15 cellular contexts compared by ENCODE assay signal in the genomic region with DNA sequence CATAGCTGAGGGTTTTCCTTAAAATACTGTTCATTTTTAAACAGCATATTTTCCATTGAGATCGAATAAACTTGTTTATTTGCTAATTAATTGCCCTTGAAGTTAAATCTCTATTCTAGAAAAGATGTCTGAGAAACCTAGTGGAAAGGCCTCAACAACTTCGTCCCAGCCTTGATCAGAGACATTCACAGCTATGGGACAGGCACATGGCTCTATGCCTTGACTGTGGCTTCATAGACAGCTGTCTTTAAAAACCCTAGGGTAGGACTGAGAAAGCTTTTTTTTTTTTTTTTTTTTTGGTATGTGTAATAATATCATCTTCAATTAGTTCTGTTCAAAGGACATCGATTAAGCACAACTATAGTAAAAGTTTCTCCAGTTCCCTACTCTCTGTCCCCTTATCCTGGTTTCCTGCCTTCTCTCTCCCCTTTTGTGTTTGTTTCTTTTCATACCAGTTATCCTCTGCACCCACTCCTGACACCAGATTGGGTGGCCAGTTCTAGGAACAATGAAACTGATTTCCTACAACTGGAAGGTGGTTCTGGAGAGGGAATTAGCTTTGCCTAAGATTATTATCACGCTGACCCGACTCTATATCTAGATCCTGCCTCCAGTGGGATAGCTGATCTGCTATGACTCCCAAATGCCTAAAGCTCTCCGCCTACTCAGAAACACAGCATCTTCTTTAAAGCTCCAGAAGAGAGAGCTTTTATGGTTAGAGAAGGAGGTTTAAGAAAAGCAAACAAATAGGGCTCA. TPM values are rescaled to one million over a fixed set of nuclear protein-coding genes. Genes with fewer than 3 reads are reported as not detected.
A peak's percentile ranks its signal among the peaks of the same experiment; 100 is the strongest.
DNase-seq lines count a peak whose midpoint lies in the region; ATAC-seq and TF ChIP-seq lines count a peak whose summit lies in the region.
"Had no signal": no experiment of that assay in that cellular context is flagged by ENCODE, and none has a peak within 500 bp of the region (broad histone marks: within the 10 kb centered on the region; RNA-seq: fewer than 3 reads in every experiment).

No MANE protein-coding gene starts in this region.

- no peak for ATAC-seq in psoas muscle

- peaks cover 26% of the 10 kb centered on the region for H3K27me3 ChIP-seq in DOHH2 (ENCODE audit: control insufficient read depth, low read length)
- H3K27me3 ChIP-seq in esophagus (ENCODE audit: control insufficient read depth in 1 of 2, insufficient read depth in 2 of 2, low read length in 2 of 2), result no peaks in the 10 kb centered on the region
- H3K27me3 ChIP-seq in psoas muscle (ENCODE audit: insufficient read depth in 3 of 3, low read length in 2 of 3), result no peaks in the 10 kb centered on the region
- H3K27me3 ChIP-seq in CD8-positive, alpha-beta memory T cell (ENCODE audit: insufficient read depth, low read length, poor library complexity, severe bottlenecking), result peaks cover 26% of the 10 kb centered on the region

- TF ChIP-seq CTCF in DOHH2 (IDR thresholded peaks at IDR 0.05; ENCODE audit: low read depth, low read length, poor library complexity, severe bottlenecking), result no peak
- no peak for TF ChIP-seq CTCF in psoas muscle (IDR thresholded peaks at IDR 0.05)

- H3K9me3 Mint-ChIP-seq in CD8-positive, alpha-beta memory T cell, result no peaks in the 10 kb centered on the region
- no peaks in the 10 kb centered on the region for H3K9me3 Mint-ChIP-seq in activated naive CD8-positive, alpha-beta T cell treated with anti-CD3 and anti-CD28 coated beads for 36 hours
- H3K9me3 Mint-ChIP-seq: memory B cell; stimulated activated naive CD8-positive, alpha-beta T cell treated with anti-CD3 and anti-CD28 coated beads, Interleukin-15, Interleukin-2, amounts not matched to agents 100 ng/mL and 50 ng/mL, for 24 hours had no signal

- H3K4me3 ChIP-seq in DOHH2 (ENCODE audit: low read length) (peak overlapping the region; percentile 72), esophagus (ENCODE audit: low read depth in 1 of 2, low read length in 2 of 2) (no peak overlapping the region), psoas muscle (peak overlapping the region; percentile 14)
- no peak overlapping the region for H3K4me3 ChIP-seq in CD8-positive, alpha-beta memory T cell (ENCODE audit: low read length)

- CTCF ChIA-PET in CD8-positive, alpha-beta memory T cell (lab: Charles Lee), result no interaction called here

- H3K27ac ChIP-seq in DOHH2 (ENCODE audit: low read depth, low read length), result peak overlapping the region; percentile 78
- peak overlapping the region; percentile 38 to 62 for H3K27ac ChIP-seq in esophagus (ENCODE audit: low read depth in 2 of 2, low read length in 1 of 2)
- H3K27ac ChIP-seq in psoas muscle, result peak overlapping the region; percentile 72
- no peak overlapping the region for H3K27ac ChIP-seq in CD8-positive, alpha-beta memory T cell (ENCODE audit: low read depth, low read length)

- DNase-seq in NAMALWA (ENCODE audit: low spot score) (peak; percentile 67), psoas muscle (no peak), COLO829 (ENCODE audit: low spot score) (no peak)
- DNase-seq in CD8-positive, alpha-beta memory T cell, result no peak
- no peak for DNase-seq in activated naive CD8-positive, alpha-beta T cell treated with anti-CD3 and anti-CD28 coated beads for 36 hours
- DNase-seq in stimulated activated naive CD4-positive, alpha-beta T cell treated with Interleukin-2 at 50 U/mL for 16 hours (lab: John Stamatoyannopoulos, UW), result no peak
- DNase-seq: activated CD4-positive, alpha-beta T cell treated with anti-CD3 and anti-CD28 coated beads for 48 hours; activated effector memory CD4-positive, alpha-beta T cell treated with Interleukin-2 at 50 U/mL for 16 hours; C1 segment of cervical spinal cord; NCI-H187 treated with DMSO at 0.1 percent for 48 hours; stimulated activated CD4-positive, alpha-beta T cell treated with anti-CD3 and anti-CD28 coated beads, Interleukin-4, amount 100 ng/mL, for 4 hours had no signal

- H3K36me3 ChIP-seq in DOHH2 (ENCODE audit: control insufficient read depth, low read length) (no peaks in the 10 kb centered on the region), esophagus (ENCODE audit: control insufficient read depth in 2 of 2, insufficient read depth in 2 of 2, low read length in 1 of 2) (no peaks in the 10 kb centered on the region), psoas muscle (ENCODE audit: insufficient read depth in 1 of 2, low read depth in 1 of 2) (no peaks in the 10 kb centered on the region)
- no peaks in the 10 kb centered on the region for H3K36me3 ChIP-seq in CD8-positive, alpha-beta memory T cell (ENCODE audit: insufficient read depth, low read length)

- H3K36me3 Mint-ChIP-seq in CD8-positive, alpha-beta memory T cell, result peaks cover 0 to 3% (median 0%) of the 10 kb centered on the region in 3 donors
- no peaks in the 10 kb centered on the region for H3K36me3 Mint-ChIP-seq in activated naive CD8-positive, alpha-beta T cell treated with anti-CD3 and anti-CD28 coated beads for 36 hours
- H3K36me3 Mint-ChIP-seq: memory B cell had no signal

- 78 to 83% methylated on average over 6 of the region's 6 CpGs for WGBS in esophagus, 2 donors
- 42 to 74% (median 55%) methylated on average over 6 of the region's 6 CpGs for WGBS in psoas muscle, 3 donors

- peaks cover 36 to 70% of the 10 kb centered on the region in 2 donors for H3K27me3 Mint-ChIP-seq in CD8-positive, alpha-beta memory T cell
- peaks cover 88% of the 10 kb centered on the region for H3K27me3 Mint-ChIP-seq in activated naive CD8-positive, alpha-beta T cell treated with anti-CD3 and anti-CD28 coated beads for 36 hours

- H3K4me1 Mint-ChIP-seq in CD8-positive, alpha-beta memory T cell, result peaks cover 12 to 17% (median 15%) of the 10 kb centered on the region in 3 donors
- H3K4me1 Mint-ChIP-seq in activated naive CD8-positive, alpha-beta T cell treated with anti-CD3 and anti-CD28 coated beads for 36 hours, result peaks cover 12% of the 10 kb centered on the region

- H3K9me2 ChIP-seq in DOHH2 (replicated peaks; ENCODE audit: control insufficient read depth, low read length), result no peaks in the 10 kb centered on the region

- intact Hi-C loops in psoas muscle (cut with DNase I), result loop anchor here in 1 of 2 donors (5.0 kb wide), 2 partner anchors 84 to 149 kb away; partner anchors contain the start of gene CRADD

- peak overlapping the region in 1 of 7 donors; percentile 33 for H3K4me3 Mint-ChIP-seq in CD8-positive, alpha-beta memory T cell
- H3K4me3 Mint-ChIP-seq in activated naive CD8-positive, alpha-beta T cell treated with anti-CD3 and anti-CD28 coated beads for 36 hours, result no peak overlapping the region

- no peaks in the 10 kb centered on the region for H4K20me1 ChIP-seq in DOHH2 (ENCODE audit: control insufficient read depth, insufficient read depth, low read depth, low read length)

- H3K4me2 ChIP-seq in DOHH2 (ENCODE audit: low read length), result peak overlapping the region; percentile 80

- H3K79me2 ChIP-seq in DOHH2 (ENCODE audit: control insufficient read depth, low read length), result no peaks in the 10 kb centered on the region

- H3K4me1 ChIP-seq in DOHH2 (ENCODE audit: control insufficient read depth, low read length) (peaks cover 69% of the 10 kb centered on the region), esophagus (ENCODE audit: control insufficient read depth in 2 of 2, insufficient read depth in 2 of 2, low read length in 1 of 2) (no peaks in the 10 kb centered on the region), psoas muscle (peaks cover 6% of the 10 kb centered on the region)
- H3K4me1 ChIP-seq in CD8-positive, alpha-beta memory T cell (ENCODE audit: insufficient read depth, low read length), result peaks cover 11% of the 10 kb centered on the region

- POLR2A ChIA-PET in CD8-positive, alpha-beta memory T cell (lab: Charles Lee), result interaction anchor here (0.5 kb wide), 1 partner anchor 465 kb away, joined by 5 read pairs; no protein-coding TSS in a partner anchor

- peaks cover 12% of the 10 kb centered on the region for H3F3A ChIP-seq in DOHH2 (ENCODE audit: control insufficient read depth, insufficient read depth)

- no peak overlapping the region for H3K27ac Mint-ChIP-seq in CD8-positive, alpha-beta memory T cell
- no peak overlapping the region for H3K27ac Mint-ChIP-seq in activated naive CD8-positive, alpha-beta T cell treated with anti-CD3 and anti-CD28 coated beads for 36 hours
- H3K27ac Mint-ChIP-seq: memory B cell; stimulated activated naive CD8-positive, alpha-beta T cell treated with anti-CD3 and anti-CD28 coated beads, Interleukin-15, Interleukin-2, amounts not matched to agents 100 ng/mL and 50 ng/mL, for 24 hours had no signal

- H3K9me3 ChIP-seq in DOHH2 (ENCODE audit: control insufficient read depth, insufficient read depth, low read length) (no peaks in the 10 kb centered on the region), esophagus (ENCODE audit: control insufficient read depth in 2 of 2, insufficient read depth in 1 of 2, low read depth in 1 of 2, low read length in 1 of 2) (no peaks in the 10 kb centered on the region), psoas muscle (no peaks in the 10 kb centered on the region)
- H3K9me3 ChIP-seq in CD8-positive, alpha-beta memory T cell (ENCODE audit: low read length), result no peaks in the 10 kb centered on the region

RNA-seq across cellular contexts. Expression of gene SOCS2, which starts 20.3 kb away (rescaled TPM):
- polyA plus RNA-seq in esophagus (1 to 10 TPM; 4.0 to 8.2 TPM), psoas muscle (1 to 10 TPM; 3.2 to 4.7 (median 3.4) TPM)
- total RNA-seq in psoas muscle, result 10 to 100 TPM in 1 of 4 donors, 1 to 10 TPM in 3; 2.9 to 10.6 (median 6.6) TPM
- total RNA-seq in CD8-positive, alpha-beta memory T cell, result 10 to 100 TPM; 11.6 to 12.9 TPM
- 21.7 TPM for polyA plus RNA-seq in CD8-positive, alpha-beta memory T cell
- total RNA-seq in activated naive CD8-positive, alpha-beta T cell treated with anti-CD3 and anti-CD28 coated beads for 36 hours, result 10 to 100 TPM; 25.8 to 27.0 TPM

Comparison
In these comparisons a context has a peak if more than half of its experiments do, and no peak if none do; other contexts are left out.
1. H3K4me3 ChIP-seq: peak in DOHH2 (single experiment) and psoas muscle (single experiment); none in esophagus (0 of 2) and CD8-positive, alpha-beta memory T cell (single experiment).